In the genomic region with DNA sequence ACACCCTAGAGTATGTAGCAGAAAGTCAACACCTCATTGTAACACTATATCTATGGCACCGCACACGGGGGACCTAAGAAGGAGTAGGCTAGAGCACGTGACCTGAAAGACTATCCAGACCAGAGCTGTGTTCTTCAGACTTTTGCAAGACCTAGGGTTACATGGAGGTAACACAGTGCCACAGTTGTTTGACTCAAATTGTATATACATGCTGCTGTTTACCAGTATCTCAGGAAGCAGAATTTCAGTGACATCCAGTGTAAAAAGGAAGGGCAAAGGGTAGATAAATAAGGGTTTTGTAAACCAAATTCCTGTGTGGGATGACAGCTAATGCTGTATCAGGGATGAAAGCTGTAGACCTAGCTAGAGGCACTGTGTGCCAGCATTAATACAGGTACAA, we compare ENCODE assay signal across 18 cellular contexts. TPM values are rescaled to one million over a fixed set of nuclear protein-coding genes. Genes with fewer than 3 reads are reported as not detected.
DNase-seq lines count a peak whose midpoint lies in the region; ATAC-seq and TF ChIP-seq lines count a peak whose summit lies in the region.
"Had no signal": no experiment of that assay in that cellular context is flagged by ENCODE, and none has a peak within 500 bp of the region (broad histone marks: within the 10 kb centered on the region; RNA-seq: fewer than 3 reads in every experiment).

No MANE protein-coding gene starts in this region.

- peak in 1 of 2 donors; percentile 18 for TF ChIP-seq RAD21 in liver (IDR thresholded peaks at IDR 0.05)

- H3K36me3 ChIP-seq in endodermal cell (ENCODE audit: control insufficient read depth, insufficient read depth, low read length), result no peaks in the 10 kb centered on the region
- H3K36me3 ChIP-seq in liver (ENCODE audit: control insufficient read depth in 4 of 4, insufficient read depth in 3 of 4, low read depth in 1 of 4, low read length in 3 of 4), result no peaks in the 10 kb centered on the region
- H3K36me3 ChIP-seq in psoas muscle (ENCODE audit: insufficient read depth in 1 of 2, low read depth in 1 of 2), result no peaks in the 10 kb centered on the region
- H3K36me3 ChIP-seq: BLaER1 had no signal

- H3K27me3 ChIP-seq in endodermal cell (ENCODE audit: control insufficient read depth, insufficient read depth, low read length, poor library complexity, severe bottlenecking), result no peaks in the 10 kb centered on the region
- H3K27me3 ChIP-seq in liver (ENCODE audit: control insufficient read depth in 4 of 4, insufficient read depth in 4 of 4, low read length in 3 of 4), result no peaks in the 10 kb centered on the region
- no peaks in the 10 kb centered on the region for H3K27me3 ChIP-seq in psoas muscle (ENCODE audit: insufficient read depth in 3 of 3, low read length in 2 of 3)

- intact Hi-C loops in Calu3 (cut with micrococcal nuclease; ENCODE audit: unreplicated experiment) (no loop called here), psoas muscle (cut with DNase I) (no loop called here)

- 90% methylated on average over 3 of the region's 3 CpGs; no CpG with 5 or more reads in 1 of the 2 experiments for WGBS in endodermal cell (ENCODE audit: insufficient coverage in 1 of 2, insufficient read length in 1 of 2), 2 experiments
- 44% methylated on average over 3 of the region's 3 CpGs for WGBS in liver
- WGBS in psoas muscle, 3 donors, result 62 to 81% (median 65%) methylated on average over 3 of the region's 3 CpGs

- ATAC-seq in GM21423 (IDR thresholded peaks at IDR 0.05; ENCODE audit: unreplicated experiment) (no peak), psoas muscle (no peak), GM18517 (IDR thresholded peaks at IDR 0.05; ENCODE audit: unreplicated experiment) (no peak)
- ATAC-seq: HCT116 had no signal

- H3K4me3 ChIP-seq in endodermal cell (ENCODE audit: low read length), result peak overlapping the region; percentile 23
- H3K4me3 ChIP-seq in liver (ENCODE audit: low read depth in 1 of 3, low read length in 3 of 3), result no peak overlapping the region
- H3K4me3 ChIP-seq in psoas muscle, result no peak overlapping the region
- H3K4me3 ChIP-seq: BLaER1 had no signal

- H3K9me3 ChIP-seq in endodermal cell (ENCODE audit: control insufficient read depth, low read length) (peaks cover 21% of the 10 kb centered on the region), liver (ENCODE audit: control insufficient read depth in 4 of 4, low read length in 3 of 4) (peaks cover 0 to 11% (median 3%) of the 10 kb centered on the region in 4 donors), psoas muscle (no peaks in the 10 kb centered on the region)

- peaks cover 3% of the 10 kb centered on the region for H3K9me3 Mint-ChIP-seq in Calu3 (ENCODE audit: low read depth, unreplicated experiment)
- peaks cover 21% of the 10 kb centered on the region for H3K9me3 Mint-ChIP-seq in endodermal cell

- no peak overlapping the region for H3K4me3 Mint-ChIP-seq in Calu3 (ENCODE audit: low read depth, unreplicated experiment)
- H3K4me3 Mint-ChIP-seq in endodermal cell, result no peak overlapping the region
- H3K4me3 Mint-ChIP-seq: CD14-positive monocyte; CD4-positive, alpha-beta memory T cell; HFFc6 had no signal

- H3K27ac Mint-ChIP-seq in Calu3 (ENCODE audit: unreplicated experiment) (no peak overlapping the region), endodermal cell (no peak overlapping the region)
- H3K27ac Mint-ChIP-seq: CD14-positive monocyte; CD4-positive, alpha-beta memory T cell; HFFc6 had no signal

- peaks cover 37% of the 10 kb centered on the region for H3K27me3 Mint-ChIP-seq in Calu3 (ENCODE audit: unreplicated experiment)
- H3K27me3 Mint-ChIP-seq in endodermal cell (ENCODE audit: insufficient read depth), result peaks cover 5% of the 10 kb centered on the region
- H3K27me3 Mint-ChIP-seq: CD4-positive, alpha-beta memory T cell had no signal

- no peaks in the 10 kb centered on the region for H3K36me3 Mint-ChIP-seq in Calu3 (ENCODE audit: insufficient read depth, unreplicated experiment)
- H3K36me3 Mint-ChIP-seq in endodermal cell (ENCODE audit: low read depth), result peaks cover 1% of the 10 kb centered on the region

- DNase-seq in Calu3, result peak; percentile 0
- DNase-seq in SW480 (ENCODE audit: low spot score), result peak; percentile 45
- no peak for DNase-seq in endodermal cell
- no peak for DNase-seq in psoas muscle
- no peak for DNase-seq in stimulated activated CD4-positive, alpha-beta T cell treated with anti-CD3 and anti-CD28 coated beads, Interleukin-1b, Interleukin-23, amount 100 ng/mL, for 48 hours
- DNase-seq: AML-193; CD4-positive, alpha-beta memory T cell; DMS 273 treated with DMSO at 0.1 percent for 48 hours; GOT3; H7; HFFc6 had no signal

- H3K27ac ChIP-seq in endodermal cell (ENCODE audit: low read depth, low read length) (no peak overlapping the region), liver (ENCODE audit: low read depth in 1 of 2, low read length in 2 of 2) (peak overlapping the region; percentile 22 to 74), psoas muscle (no peak overlapping the region)
- H3K27ac ChIP-seq: BLaER1, KMS-11 had no signal

- CTCF ChIA-PET in Calu3 (lab: Charles Lee), result no interaction called here

- H3K9ac ChIP-seq in endodermal cell (ENCODE audit: extremely low read depth, low read length, poor library complexity, severe bottlenecking) (no peak overlapping the region), liver (ENCODE audit: low read depth in 1 of 2, low read length in 2 of 2) (no peak overlapping the region)
- H3K9ac ChIP-seq: BLaER1, KMS-11 had no signal

- TF ChIP-seq CTCF in Calu3 (IDR thresholded peaks at IDR 0.05; ENCODE audit: unreplicated experiment) (no peak), endodermal cell (conservative IDR thresholded peaks at IDR 0.05) (no peak), liver (IDR thresholded peaks at IDR 0.05; ENCODE audit: low read depth, low read length, missing input control) (no peak), psoas muscle (IDR thresholded peaks at IDR 0.05) (no peak)

- BruUV-seq in Calu3 (replicated peaks; lab: Mats Ljungman, UMichigan), result no TSS peak

- no peaks in the 10 kb centered on the region for H3K4me1 Mint-ChIP-seq in Calu3 (ENCODE audit: low read depth, unreplicated experiment)
- H3K4me1 Mint-ChIP-seq in endodermal cell, result no peaks in the 10 kb centered on the region

- H3K4me1 ChIP-seq in endodermal cell (ENCODE audit: control insufficient read depth, insufficient read depth, low read length), result no peaks in the 10 kb centered on the region
- peaks cover 2 to 7% (median 5%) of the 10 kb centered on the region in 4 donors for H3K4me1 ChIP-seq in liver (ENCODE audit: control insufficient read depth in 4 of 4, insufficient read depth in 4 of 4, low read length in 3 of 4)
- H3K4me1 ChIP-seq in psoas muscle, result no peaks in the 10 kb centered on the region

TF ChIP-seq in liver, 16 proteins besides CTCF, POLR2A, EP300 and RAD21 (continues in another document):
- TF ChIP-seq HNF4A (conservative IDR thresholded peaks at IDR 0.05) (peak; percentile 61 to 69), FOXA1 (IDR thresholded peaks at IDR 0.05) (peak; percentile 30), HNF4G (IDR thresholded peaks at IDR 0.05) (peak; percentile 7), YY1 (IDR thresholded peaks at IDR 0.05) (peak; percentile 19), EGR1 (IDR thresholded peaks at IDR 0.05; ENCODE audit: low read depth in 2 of 2) (peak in 1 of 2 donors; percentile 44), JUND (IDR thresholded peaks at IDR 0.05) (peak in 1 of 2 donors; percentile 33), SP1 (IDR thresholded peaks at IDR 0.05) (peak; percentile 90), RXRA (IDR thresholded peaks at IDR 0.05) (peak; percentile 73 to 75), FOXA2 (IDR thresholded peaks at IDR 0.05) (peak; percentile 78)
- TF ChIP-seq, protein P1, sequence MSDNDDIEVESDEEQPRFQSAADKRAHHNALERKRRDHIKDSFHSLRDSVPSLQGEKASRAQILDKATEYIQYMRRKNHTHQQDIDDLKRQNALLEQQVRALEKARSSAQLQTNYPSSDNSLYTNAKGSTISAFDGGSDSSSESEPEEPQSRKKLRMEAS (IDR thresholded peaks at IDR 0.05), result peak; percentile 40
- TF ChIP-seq, protein P2, sequence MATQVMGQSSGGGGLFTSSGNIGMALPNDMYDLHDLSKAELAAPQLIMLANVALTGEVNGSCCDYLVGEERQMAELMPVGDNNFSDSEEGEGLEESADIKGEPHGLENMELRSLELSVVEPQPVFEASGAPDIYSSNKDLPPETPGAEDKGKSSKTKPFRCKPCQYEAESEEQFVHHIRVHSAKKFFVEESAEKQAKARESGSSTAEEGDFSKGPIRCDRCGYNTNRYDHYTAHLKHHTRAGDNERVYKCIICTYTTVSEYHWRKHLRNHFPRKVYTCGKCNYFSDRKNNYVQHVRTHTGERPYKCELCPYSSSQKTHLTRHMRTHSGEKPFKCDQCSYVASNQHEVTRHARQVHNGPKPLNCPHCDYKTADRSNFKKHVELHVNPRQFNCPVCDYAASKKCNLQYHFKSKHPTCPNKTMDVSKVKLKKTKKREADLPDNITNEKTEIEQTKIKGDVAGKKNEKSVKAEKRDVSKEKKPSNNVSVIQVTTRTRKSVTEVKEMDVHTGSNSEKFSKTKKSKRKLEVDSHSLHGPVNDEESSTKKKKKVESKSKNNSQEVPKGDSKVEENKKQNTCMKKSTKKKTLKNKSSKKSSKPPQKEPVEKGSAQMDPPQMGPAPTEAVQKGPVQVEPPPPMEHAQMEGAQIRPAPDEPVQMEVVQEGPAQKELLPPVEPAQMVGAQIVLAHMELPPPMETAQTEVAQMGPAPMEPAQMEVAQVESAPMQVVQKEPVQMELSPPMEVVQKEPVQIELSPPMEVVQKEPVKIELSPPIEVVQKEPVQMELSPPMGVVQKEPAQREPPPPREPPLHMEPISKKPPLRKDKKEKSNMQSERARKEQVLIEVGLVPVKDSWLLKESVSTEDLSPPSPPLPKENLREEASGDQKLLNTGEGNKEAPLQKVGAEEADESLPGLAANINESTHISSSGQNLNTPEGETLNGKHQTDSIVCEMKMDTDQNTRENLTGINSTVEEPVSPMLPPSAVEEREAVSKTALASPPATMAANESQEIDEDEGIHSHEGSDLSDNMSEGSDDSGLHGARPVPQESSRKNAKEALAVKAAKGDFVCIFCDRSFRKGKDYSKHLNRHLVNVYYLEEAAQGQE (IDR thresholded peaks at IDR 0.05), result peak; percentile 27

RNA-seq across cellular contexts. Expression of a gene that starts 30.2 kb away (rescaled TPM):
- total RNA-seq in Calu3 (2022), result 0.31 and 0.44 TPM in 2 replicates
- 1 to 10 TPM; 5.2 to 7.6 TPM for total RNA-seq in endodermal cell
- polyA plus RNA-seq in endodermal cell (2013, experiment 1 of 2), result 3.4 TPM
- polyA plus RNA-seq in endodermal cell (2013, experiment 2 of 2), result 2.7 TPM
- total RNA-seq in liver, result 1 to 10 TPM; 5.4 to 6.4 TPM
- polyA plus RNA-seq in liver, result 1 to 10 TPM; 3.5 to 7.5 TPM
- total RNA-seq in psoas muscle, result 1 to 10 TPM in 1 of 4 donors, under 1 TPM in 3; 0.17 to 1.3 (median 0.29) TPM
- polyA plus RNA-seq in psoas muscle, result under 1 TPM; 0.09 to 0.31 (median 0.20) TPM

RNA-seq across cellular contexts. Expression of a gene that starts 46.2 kb away (rescaled TPM):
- total RNA-seq in Calu3 (2022), result not detected in 2 replicates
- total RNA-seq in endodermal cell, result 1 to 10 TPM; 5.4 to 7.4 TPM
- polyA plus RNA-seq in endodermal cell (2013, experiment 1 of 2), result 4.8 TPM
- 3.4 TPM for polyA plus RNA-seq in endodermal cell (2013, experiment 2 of 2)
- 10 to 100 TPM in 1 of 2 donors, under 1 TPM in 1; 0.17 to 11.7 TPM for total RNA-seq in liver
- under 1 TPM; 0.06 to 0.29 TPM for polyA plus RNA-seq in liver
- under 1 TPM in 3 of 4 donors, not detected in 1; 0.10 to 0.69 (median 0.30) TPM for total RNA-seq in psoas muscle
- polyA plus RNA-seq in psoas muscle, result under 1 TPM; 0.03 to 0.04 (median 0.04) TPM
- total RNA-seq: HFFc6 had no signal
- polyA plus RNA-seq: CD14-positive monocyte had no signal

Comparison
In these comparisons a context has a peak if more than half of its experiments do, and no peak if none do; other contexts are left out.
1. DNase-seq: peak in Calu3 (single experiment) and SW480 (single experiment); none in endodermal cell (single experiment), psoas muscle (0 of 2) and stimulated activated CD4-positive, alpha-beta T cell treated with anti-CD3 and anti-CD28 coated beads, Interleukin-1b, Interleukin-23, amount 100 ng/mL, for 48 hours (single experiment).
2. H3K27ac ChIP-seq: peak in liver (2 of 2); none in endodermal cell (single experiment) and psoas muscle (single experiment).